ENCODE assay signal across 9 cellular contexts in genomic region chr17:43943769-43944418, GRCh38. TPM values are rescaled to one million over a fixed set of nuclear protein-coding genes. Genes with fewer than 3 reads are reported as not detected.
DNase-seq lines count a peak whose midpoint lies in the region; ATAC-seq and TF ChIP-seq lines count a peak whose summit lies in the region.
"Had no signal": no experiment of that assay in that cellular context is flagged by ENCODE, and none has a peak within 500 bp of the region (broad histone marks: within the 10 kb centered on the region; RNA-seq: fewer than 3 reads in every experiment).

No MANE protein-coding gene starts in this region.

- H3K4me3 ChIP-seq in heart right ventricle: no peak overlapping the region

- peaks cover 15% of the 10 kb centered on the region for H3K27me3 Mint-ChIP-seq in T-helper 17 cell
- peaks cover 7% of the 10 kb centered on the region for H3K27me3 Mint-ChIP-seq in activated naive CD8-positive, alpha-beta T cell treated with anti-CD3 and anti-CD28 coated beads, Interleukin-2, amount 50 U/mL, for 24 hours

- H3K4me1 ChIP-seq in heart right ventricle: peaks cover 0 to 5% (median 0%) of the 10 kb centered on the region in 9 donors

- no peak overlapping the region for H3K27ac ChIP-seq in heart right ventricle

- H3K4me3 Mint-ChIP-seq in T-helper 17 cell: no peak overlapping the region
- H3K4me3 Mint-ChIP-seq in activated naive CD8-positive, alpha-beta T cell treated with anti-CD3 and anti-CD28 coated beads, Interleukin-2, amount 50 U/mL, for 24 hours: no peak overlapping the region

- no peaks in the 10 kb centered on the region for H3K36me3 ChIP-seq in heart right ventricle

- H3K9me3 Mint-ChIP-seq in activated naive CD8-positive, alpha-beta T cell treated with anti-CD3 and anti-CD28 coated beads, Interleukin-2, amount 50 U/mL, for 24 hours: no peaks in the 10 kb centered on the region

- no peaks in the 10 kb centered on the region for H3K9me3 ChIP-seq in T-helper 17 cell (ENCODE audit: control insufficient read depth, low read length, poor library complexity, severe bottlenecking)
- no peaks in the 10 kb centered on the region for H3K9me3 ChIP-seq in heart right ventricle

- peaks cover 2% of the 10 kb centered on the region for H3K4me1 Mint-ChIP-seq in T-helper 17 cell
- H3K4me1 Mint-ChIP-seq in activated naive CD8-positive, alpha-beta T cell treated with anti-CD3 and anti-CD28 coated beads, Interleukin-2, amount 50 U/mL, for 24 hours: peaks cover 9% of the 10 kb centered on the region

- TF ChIP-seq CTCF in heart right ventricle (IDR thresholded peaks at IDR 0.05): peak; percentile 85 to 97 (median 95)

- DNase-seq in NK-92 treated with Interleukin-12 subunit alpha and Interleukin-12 subunit beta, amount 100 ng/mL, for 24 hours (lab: John Stamatoyannopoulos, UW): peak; percentile 68
- DNase-seq in NK-92 (lab: John Stamatoyannopoulos, UW; ENCODE audit: unreplicated experiment): no peak
- peak; percentile 65 for DNase-seq in NCI-H146 (lab: John Stamatoyannopoulos, UW)
- peak; percentile 62 to 74 (median 70) for DNase-seq in T-helper 17 cell
- DNase-seq in activated naive CD8-positive, alpha-beta T cell treated with anti-CD3 and anti-CD28 coated beads, Interleukin-2, amount 50 U/mL, for 24 hours: peak; percentile 88
- DNase-seq in heart right ventricle: peak; percentile 75 to 86
- peak; percentile 56 for DNase-seq in renal cortical epithelial cell (ENCODE audit: low read depth)

- peaks cover 0 to 28% (median 15%) of the 10 kb centered on the region in 7 donors for H3K27me3 ChIP-seq in heart right ventricle

- H3K36me3 Mint-ChIP-seq in T-helper 17 cell (ENCODE audit: low read depth): no peaks in the 10 kb centered on the region
- H3K36me3 Mint-ChIP-seq in activated naive CD8-positive, alpha-beta T cell treated with anti-CD3 and anti-CD28 coated beads, Interleukin-2, amount 50 U/mL, for 24 hours (ENCODE audit: low read depth): no peaks in the 10 kb centered on the region

- no peak overlapping the region for H3K27ac Mint-ChIP-seq in T-helper 17 cell
- H3K27ac Mint-ChIP-seq in activated naive CD8-positive, alpha-beta T cell treated with anti-CD3 and anti-CD28 coated beads, Interleukin-2, amount 50 U/mL, for 24 hours: no peak overlapping the region

- WGBS in heart right ventricle, 2 donors: 10 to 15% methylated on average over 8 of the region's 8 CpGs

- intact Hi-C loops in heart right ventricle (cut with DNase I): loop anchor here (1.0 to 10.0 kb wide), 14 partner anchors 48 to 223 kb away; no protein-coding TSS in a partner anchor

- ATAC-seq in T-helper 17 cell (peak; percentile 87), heart right ventricle (peak; percentile 81 to 92 (median 89)), HG02852 (IDR thresholded peaks at IDR 0.05; ENCODE audit: unreplicated experiment) (no peak)
- peak; percentile 87 for ATAC-seq in activated naive CD8-positive, alpha-beta T cell treated with anti-CD3 and anti-CD28 coated beads, Interleukin-2, amount 50 U/mL, for 24 hours

RNA-seq across cellular contexts. Expression of gene PPY, which starts 1.6 kb away (rescaled TPM):
- not detected for total RNA-seq in T-helper 17 cell
- not detected for total RNA-seq in heart right ventricle
- not detected for polyA plus RNA-seq in heart right ventricle
- not detected in 2 replicates for total RNA-seq in renal cortical epithelial cell
- total RNA-seq: temporal lobe had no signal

RNA-seq across cellular contexts. Expression of gene PYY, which starts 9.8 kb away (rescaled TPM):
- total RNA-seq in T-helper 17 cell (not detected), heart right ventricle (not detected), renal cortical epithelial cell (not detected in 2 replicates)
- under 1 TPM in 1 of 2 donors, not detected in 1; 0.06 TPM for polyA plus RNA-seq in heart right ventricle
- total RNA-seq: temporal lobe had no signal

RNA-seq across cellular contexts. Expression of gene MPP2, which starts 36.6 kb away (rescaled TPM):
- total RNA-seq in T-helper 17 cell: 1 to 10 TPM; 1.5 to 2.2 TPM
- total RNA-seq in heart right ventricle: 10 to 100 TPM in 8 of 10 donors, 1 to 10 TPM in 2; 9.1 to 20.7 (median 14.1) TPM
- 1 to 10 TPM; 5.0 to 5.4 TPM for polyA plus RNA-seq in heart right ventricle
- total RNA-seq in renal cortical epithelial cell: 1.7 and 3.6 TPM in 2 replicates
